8 cellular contexts compared by ENCODE assay signal in the genomic region with DNA sequence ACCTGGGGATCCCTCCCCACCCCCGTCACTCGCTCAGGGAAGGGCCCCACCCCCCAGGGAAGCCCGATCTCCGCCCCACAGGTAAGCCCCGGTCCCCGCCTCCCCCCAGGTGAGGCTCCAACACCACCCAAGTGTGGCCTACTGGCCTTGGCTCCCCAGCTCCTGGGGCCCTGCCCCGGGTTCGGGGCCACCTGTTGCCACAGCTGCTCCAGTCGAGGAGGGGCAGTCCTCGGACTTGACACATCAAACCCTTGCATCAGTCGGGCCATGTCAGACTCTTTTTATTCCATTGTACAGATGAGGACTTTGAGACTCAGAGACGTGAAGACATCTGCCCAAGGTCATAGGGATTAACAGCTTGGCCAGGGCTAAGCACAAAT. TPM values are rescaled to one million over a fixed set of nuclear protein-coding genes. Genes with fewer than 3 reads are reported as not detected.
DNase-seq lines count a peak whose midpoint lies in the region; ATAC-seq and TF ChIP-seq lines count a peak whose summit lies in the region.

No MANE protein-coding gene starts in this region.

- WGBS in adrenal gland, 4 donors: 1 to 4% (median 2%) methylated on average over 7 to 12 of the region's 12 CpGs; no CpG with 5 or more reads in 1 of the 4 donors

- TF ChIP-seq POLR2A in NB4 (IDR thresholded peaks at IDR 0.05; ENCODE audit: extremely low read depth, insufficient read length) (no peak), adrenal gland (IDR thresholded peaks at IDR 0.05) (no peak)

- intact Hi-C loops in adrenal gland (cut with DNase I): no loop called here

- H3K9me3 ChIP-seq in adrenal gland (replicated peaks in 1 of 3): no peaks in the 10 kb centered on the region
- no peaks in the 10 kb centered on the region for H3K9me3 ChIP-seq in iPS-18c (ENCODE audit: control insufficient read depth, insufficient read depth, low read length)

- H3K4me3 ChIP-seq in NB4 (ENCODE audit: low read depth, low read length): peak overlapping the region; percentile 57
- H3K4me3 ChIP-seq in adrenal gland: peak overlapping the region; percentile 34 to 74 (median 50)
- H3K4me3 ChIP-seq in iPS-18c (ENCODE audit: insufficient read depth, low read depth, low read length): peak overlapping the region; percentile 82

- ATAC-seq in GM21825 (IDR thresholded peaks at IDR 0.05; ENCODE audit: unreplicated experiment): no peak

- H3K27me3 ChIP-seq in adrenal gland: no peaks in the 10 kb centered on the region

- TF ChIP-seq CTCF in NB4 (IDR thresholded peaks at IDR 0.05; ENCODE audit: low read depth, low read length) (no peak), adrenal gland (IDR thresholded peaks at IDR 0.05) (no peak)

- peak; percentile 41 for DNase-seq in stimulated activated CD4-positive, alpha-beta T cell treated with anti-CD3 and anti-CD28 coated beads, Interleukin-15, amount 100 ng/mL, for 24 hours
- DNase-seq in stimulated activated CD4-positive, alpha-beta T cell treated with anti-CD3 and anti-CD28 coated beads, Interleukin-4, amount 100 ng/mL, for 24 hours: no peak
- DNase-seq in NB4 (ENCODE audit: low read depth): peak; percentile 27
- DNase-seq in adrenal gland: no peak
- DNase-seq in stimulated activated naive CD4-positive, alpha-beta T cell treated with Interleukin-2 at 50 U/mL for 16 hours (lab: John Stamatoyannopoulos, UW): peak; percentile 14
- no peak for DNase-seq in NK-92 treated with Interleukin-12 subunit alpha and Interleukin-12 subunit beta, amount 100 ng/mL, for 24 hours (lab: John Stamatoyannopoulos, UW)

- H3K27ac ChIP-seq in adrenal gland: peak overlapping the region in 1 of 5 donors; percentile 61

- H3K4me1 ChIP-seq in adrenal gland (replicated peaks in 1 of 2): peaks cover 10 to 17% of the 10 kb centered on the region in 2 donors

- peaks cover 0 to 5% of the 10 kb centered on the region in 2 donors for H3K36me3 ChIP-seq in adrenal gland (replicated peaks in 1 of 2)

RNA-seq across cellular contexts. Expression of a gene that starts 0.5 kb away (rescaled TPM):
- total RNA-seq in adrenal gland: 10 to 100 TPM; 17.8 to 38.4 (median 31.1) TPM
- polyA plus RNA-seq in adrenal gland: 100 to 1,000 TPM in 1 of 3 donors, 10 to 100 TPM in 2; 10.8 to 125 (median 68.1) TPM

RNA-seq across cellular contexts. Expression of a gene that starts 0.6 kb away (rescaled TPM):
- total RNA-seq in adrenal gland: 1 to 10 TPM in 3 of 8 donors, under 1 TPM in 4, not detected in 1; 0.21 to 1.8 (median 0.97) TPM
- 1 to 10 TPM in 2 of 3 donors, under 1 TPM in 1; 0.26 to 4.5 (median 4.1) TPM for polyA plus RNA-seq in adrenal gland

RNA-seq across cellular contexts. Expression of a gene that starts 29.6 kb away (rescaled TPM):
- 1 to 10 TPM in 1 of 8 donors, not detected in 7; 1.9 TPM for total RNA-seq in adrenal gland
- 1 to 10 TPM in 1 of 3 donors, under 1 TPM in 1, not detected in 1; 0.71 to 1.9 TPM for polyA plus RNA-seq in adrenal gland

RNA-seq across cellular contexts. Expression of a gene that starts 31.7 kb away (rescaled TPM):
- 1 to 10 TPM in 1 of 8 donors, under 1 TPM in 5, not detected in 2; 0.35 to 2.1 (median 0.52) TPM for total RNA-seq in adrenal gland
- polyA plus RNA-seq in adrenal gland: 1 to 10 TPM in 2 of 3 donors, under 1 TPM in 1; 0.15 to 1.7 (median 1.1) TPM

RNA-seq across cellular contexts. Expression of a gene that starts 45.8 kb away (rescaled TPM):
- total RNA-seq in adrenal gland: 10 to 100 TPM in 6 of 8 donors, 1 to 10 TPM in 2; 7.6 to 22.8 (median 12.8) TPM
- polyA plus RNA-seq in adrenal gland: 100 to 1,000 TPM in 1 of 3 donors, 10 to 100 TPM in 1, 1 to 10 TPM in 1; 6.7 to 147 (median 54.1) TPM

Comparison
In these comparisons a context has a peak if more than half of its experiments do, and no peak if none do; other contexts are left out.
1. DNase-seq: peak in stimulated activated CD4-positive, alpha-beta T cell treated with anti-CD3 and anti-CD28 coated beads, Interleukin-15, amount 100 ng/mL, for 24 hours (single experiment), NB4 (single experiment) and stimulated activated naive CD4-positive, alpha-beta T cell treated with Interleukin-2 at 50 U/mL for 16 hours (single experiment); none in stimulated activated CD4-positive, alpha-beta T cell treated with anti-CD3 and anti-CD28 coated beads, Interleukin-4, amount 100 ng/mL, for 24 hours (single experiment), adrenal gland (0 of 7) and NK-92 treated with Interleukin-12 subunit alpha and Interleukin-12 subunit beta, amount 100 ng/mL, for 24 hours (single experiment).
2. Peak in every context shown above with its lines, with median percentiles within 50 percentile points of each other: H3K4me3 ChIP-seq.